In the genomic region with DNA sequence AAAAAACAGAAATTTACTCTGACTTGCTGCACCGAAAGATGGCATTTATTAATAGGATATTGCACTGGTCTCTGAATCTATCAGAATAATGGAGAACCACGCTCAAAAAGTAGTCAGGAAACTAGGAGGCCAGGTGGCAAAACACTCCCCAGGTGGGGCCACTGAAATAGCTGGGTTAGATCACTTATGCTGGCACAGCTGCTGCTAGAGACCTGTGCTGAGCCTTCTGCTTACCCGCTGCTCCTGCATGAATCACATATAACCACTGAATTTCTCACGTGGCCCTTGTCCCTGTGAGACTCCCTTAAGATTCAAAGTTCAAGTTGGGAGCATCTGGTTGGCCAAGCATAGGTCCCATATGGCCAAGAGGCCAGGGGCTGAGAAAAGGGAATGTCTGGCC, we compare ENCODE assay signal across 16 cellular contexts.
A peak's percentile ranks its signal among the peaks of the same experiment; 100 is the strongest.
DNase-seq lines count a peak whose midpoint lies in the region; ATAC-seq, FAIRE-seq and TF ChIP-seq lines count a peak whose summit lies in the region.
"Had no signal": no experiment of that assay in that cellular context is flagged by ENCODE, and none has a peak within 500 bp of the region (broad histone marks: within the 10 kb centered on the region; RNA-seq: fewer than 3 reads in every experiment).

No MANE protein-coding gene starts in this region.

- no peaks in the 10 kb centered on the region for H3K79me1 ChIP-seq in IMR-90 (ENCODE audit: low read depth in 1 of 2, low read length in 2 of 2)

- BruUV-seq in IMR-90 (replicated peaks; lab: Mats Ljungman, UMichigan): no TSS peak

- DNase-seq in IMR-90 (no peak), NCI-H2171 treated with DMSO at 0.1 percent for 48 hours (lab: John Stamatoyannopoulos, UW) (peak; percentile 79), islet precursor cell (peak; percentile 23), osteocyte (ENCODE audit: extremely low spot score, unreplicated experiment) (peak; percentile 46), GM19238 (ENCODE audit: insufficient read length, low spot score) (no peak), left lobe of liver (ENCODE audit: low spot score) (no peak), GM19239 (ENCODE audit: insufficient read length, low spot score) (no peak)
- DNase-seq: C1 segment of cervical spinal cord; Calu3; CD4-positive, alpha-beta T cell; DMS53; GF-D8; GOT3 had no signal

- peaks cover 5% of the 10 kb centered on the region for H3K4me1 Mint-ChIP-seq in osteocyte (ENCODE audit: unreplicated experiment)
- H3K4me1 Mint-ChIP-seq: B cell had no signal

- CTCF ChIA-PET in IMR-90 (lab: Yijun Ruan, JAX): no interaction called here

- H3K9ac ChIP-seq in IMR-90 (ENCODE audit: low read depth, low read length): no peak overlapping the region

- ATAC-seq in IMR-90 (ENCODE audit: low read depth) (no peak), left lobe of liver (no peak)

- H3K9me3 Mint-ChIP-seq in osteocyte (ENCODE audit: unreplicated experiment): no peaks in the 10 kb centered on the region
- H3K9me3 Mint-ChIP-seq: CD4-positive, alpha-beta T cell had no signal

- peak overlapping the region; percentile 9; the same call in 1 of the 2 replicates for H2AK5ac ChIP-seq in IMR-90 (ENCODE audit: low read depth, low read length)

- no peaks in the 10 kb centered on the region for H3K36me3 ChIP-seq in IMR-90 (ENCODE audit: control insufficient read depth, insufficient read depth, low read length)
- H3K36me3 ChIP-seq: HAP-1 had no signal

- no peak overlapping the region for H4K5ac ChIP-seq in IMR-90 (ENCODE audit: low read depth, low read length)

- no peak overlapping the region for H2AFZ ChIP-seq in IMR-90 (replicated peaks; ENCODE audit: low read length, poor library complexity)

- H2BK15ac ChIP-seq in IMR-90 (ENCODE audit: low read depth, low read length): no peak overlapping the region

- H3K4ac ChIP-seq in IMR-90 (ENCODE audit: low read depth, low read length): peak overlapping the region; percentile 25; the same call in 1 of the 2 replicates

- H3K27ac Mint-ChIP-seq in osteocyte (ENCODE audit: unreplicated experiment): no peak overlapping the region
- H3K27ac Mint-ChIP-seq: B cell; CD4-positive, alpha-beta T cell had no signal

- no peak for TF ChIP-seq RAD21 in IMR-90 (IDR thresholded peaks at IDR 0.05; ENCODE audit: low read length)

- no peaks in the 10 kb centered on the region for H3K9me3 ChIP-seq in IMR-90 (ENCODE audit: control insufficient read depth, insufficient read depth, low read length)
- H3K9me3 ChIP-seq: HAP-1 had no signal

- POLR2A ChIA-PET in IMR-90 (lab: Charles Lee; ENCODE audit: unreplicated experiment): no interaction called here

- no peak overlapping the region for H3K4me3 Mint-ChIP-seq in osteocyte (ENCODE audit: unreplicated experiment)
- H3K4me3 Mint-ChIP-seq: B cell; CD4-positive, alpha-beta T cell had no signal

- TF ChIP-seq POLR2A in IMR-90 (IDR thresholded peaks at IDR 0.05; ENCODE audit: low read depth, low read length): no peak

- H3K56ac ChIP-seq in IMR-90 (ENCODE audit: extremely low read depth, insufficient read depth, low read length): no peak overlapping the region

- H2AK9ac ChIP-seq in IMR-90 (replicated peaks; ENCODE audit: low read depth, low read length, poor library complexity): peak overlapping the region; percentile 5

- in situ Hi-C loops in IMR-90 (cut with MboI; ENCODE audit: low sequenced_read_pairs): no loop called here

- H2BK120ac ChIP-seq in IMR-90 (ENCODE audit: low read depth, low read length): no peak overlapping the region

- H3K23ac ChIP-seq in IMR-90 (ENCODE audit: low read depth, low read length): no peak overlapping the region

- no peak for FAIRE-seq in GM19239 (lab: Jason Lieb, UNC)
- FAIRE-seq: A204.1 had no signal

- H3K4me3 ChIP-seq in IMR-90 (ENCODE audit: insufficient read depth, low read depth, low read length): no peak overlapping the region
- H3K4me3 ChIP-seq: HAP-1 had no signal

- intact Hi-C loops in IMR-90 (cut with micrococcal nuclease): no loop called here

- dilution Hi-C loops in IMR-90 (cut with HindIII; ENCODE audit: low sequenced_read_pairs, unreplicated experiment): no loop called here

- H3K27me3 ChIP-seq in IMR-90 (ENCODE audit: control insufficient read depth, insufficient read depth, low read length): no peaks in the 10 kb centered on the region

- TF ChIP-seq CTCF in IMR-90 (conservative IDR thresholded peaks at IDR 0.05; ENCODE audit: low read depth, low read length) (no peak), osteocyte (IDR thresholded peaks at IDR 0.05) (no peak)

- peaks cover 23% of the 10 kb centered on the region for H3K9me1 ChIP-seq in IMR-90 (ENCODE audit: insufficient read depth, low read length)

- no peak overlapping the region for H4K91ac ChIP-seq in IMR-90 (ENCODE audit: insufficient read depth, low read depth, low read length)

- no peaks in the 10 kb centered on the region for H3K36me3 Mint-ChIP-seq in osteocyte (ENCODE audit: unreplicated experiment)

- no peaks in the 10 kb centered on the region for H3K27me3 Mint-ChIP-seq in osteocyte (ENCODE audit: unreplicated experiment)
- H3K27me3 Mint-ChIP-seq: B cell; CD4-positive, alpha-beta T cell had no signal

- H3K27ac ChIP-seq in IMR-90 (ENCODE audit: insufficient read depth, low read length): no peak overlapping the region

- no peak overlapping the region for H2BK20ac ChIP-seq in IMR-90 (ENCODE audit: low read depth, low read length)

- no peak overlapping the region for H3K18ac ChIP-seq in IMR-90 (ENCODE audit: low read depth, low read length)

- H4K8ac ChIP-seq in IMR-90 (ENCODE audit: low read depth in 2 of 2, low read length in 2 of 2): no peak overlapping the region

- H2BK5ac ChIP-seq in IMR-90 (ENCODE audit: low read depth, low read length, poor library complexity, severe bottlenecking): no peak overlapping the region

- peaks cover 5% of the 10 kb centered on the region for H3K4me1 ChIP-seq in IMR-90 (ENCODE audit: control insufficient read depth, insufficient read depth, low read length)

- no peak overlapping the region for H3K14ac ChIP-seq in IMR-90 (replicated peaks; ENCODE audit: low read depth, low read length)

- no peak overlapping the region for H3K4me2 ChIP-seq in IMR-90 (ENCODE audit: low read depth, low read length)

- 71% methylated on average over 1 of the region's 4 CpGs; no CpG with 5 or more reads in 1 of the 2 experiments for WGBS in IMR-90 (ENCODE audit: extremely low coverage in 2 of 2, insufficient read length in 1 of 2), 2 experiments

- H4K20me1 ChIP-seq in IMR-90 (ENCODE audit: insufficient read depth, low read length): no peaks in the 10 kb centered on the region

TF ChIP-seq in IMR-90, 13 proteins besides CTCF, POLR2A, EP300 and RAD21:
- no peak for TF ChIP-seq RFX5 (IDR thresholded peaks at IDR 0.05; ENCODE audit: low read depth, low read length)
- no peak for TF ChIP-seq RCOR1 (IDR thresholded peaks at IDR 0.05; ENCODE audit: insufficient replicate concordance, low read length)
- no peak for TF ChIP-seq NFE2L2 (IDR thresholded peaks at IDR 0.05; ENCODE audit: low read depth, low read length)
- TF ChIP-seq CEBPB (IDR thresholded peaks at IDR 0.05; ENCODE audit: low read depth, low read length): no peak
- no peak for TF ChIP-seq ELK1 (IDR thresholded peaks at IDR 0.05; ENCODE audit: borderline replicate concordance, low read depth, low read length)
- TF ChIP-seq BHLHE40 (IDR thresholded peaks at IDR 0.05; ENCODE audit: low read depth, low read length): no peak
- no peak for TF ChIP-seq FOS (IDR thresholded peaks at IDR 0.05; ENCODE audit: low read depth, low read length)
- TF ChIP-seq CHD1 (IDR thresholded peaks at IDR 0.05; ENCODE audit: low read depth, low read length): no peak
- TF ChIP-seq MAFK (IDR thresholded peaks at IDR 0.05; ENCODE audit: low read depth, low read length): no peak
- TF ChIP-seq SMC3 (IDR thresholded peaks at IDR 0.05; ENCODE audit: low read depth, low read length): no peak
- TF ChIP-seq MXI1 (IDR thresholded peaks at IDR 0.05; ENCODE audit: borderline replicate concordance, low read depth, low read length): no peak
- no peak for TF ChIP-seq MAZ (IDR thresholded peaks at IDR 0.05; ENCODE audit: borderline replicate concordance, low read depth, low read length)

Comparison
In these comparisons a context has a peak if more than half of its experiments do, and no peak if none do; other contexts are left out.
1. DNase-seq: peak in NCI-H2171 treated with DMSO at 0.1 percent for 48 hours (single experiment), islet precursor cell (single experiment) and osteocyte (single experiment); none in IMR-90 (single experiment), GM19238 (single experiment), left lobe of liver (single experiment) and GM19239 (single experiment).